In genomic region chr2:215693269-215693998, GRCh38 we compare ENCODE assay signal across 10 cellular contexts.
A peak's percentile ranks its signal among the peaks of the same experiment; 100 is the strongest.
DNase-seq lines count a peak whose midpoint lies in the region; ATAC-seq and TF ChIP-seq lines count a peak whose summit lies in the region.
"Had no signal": no experiment of that assay in that cellular context is flagged by ENCODE, and none has a peak within 500 bp of the region (broad histone marks: within the 10 kb centered on the region; RNA-seq: fewer than 3 reads in every experiment).

No MANE protein-coding gene starts in this region.

- POLR2A ChIA-PET in A673 (lab: Charles Lee; ENCODE audit: low non-redundant PET) = no interaction called here

- intact Hi-C loops in A673 (cut with micrococcal nuclease; ENCODE audit: unreplicated experiment) (no loop called here), dorsolateral prefrontal cortex (cut with DNase I) (no loop called here)

- ATAC-seq in esophagus mucosa (no peak), HG02840 (IDR thresholded peaks at IDR 0.05; ENCODE audit: low FRiP score, unreplicated experiment) (no peak)

- no peaks in the 10 kb centered on the region for H3K36me3 ChIP-seq in A673 (ENCODE audit: insufficient read depth, low read length, poor library complexity, severe bottlenecking)
- H3K36me3 ChIP-seq: BLaER1 had no signal

- H3K27me3 Mint-ChIP-seq in mesothelial cell of epicardium (ENCODE audit: low read depth) = no peaks in the 10 kb centered on the region

- peaks cover 6% of the 10 kb centered on the region for H3K9me3 ChIP-seq in A673 (ENCODE audit: low read depth, low read length, poor library complexity, severe bottlenecking)

- H3K27me3 ChIP-seq in A673 (replicated peaks; ENCODE audit: insufficient read depth, low read depth, low read length, poor library complexity) (no peaks in the 10 kb centered on the region), dorsolateral prefrontal cortex (no peaks in the 10 kb centered on the region)
- H3K27me3 ChIP-seq: BLaER1 had no signal

- peaks cover 15% of the 10 kb centered on the region for H3K4me1 ChIP-seq in A673 (ENCODE audit: insufficient read depth, low read length, poor library complexity, severe bottlenecking)
- H3K4me1 ChIP-seq: BLaER1 had no signal

- peak; percentile 45 for DNase-seq in A673 (ENCODE audit: low spot score)
- peak; percentile 6 for DNase-seq in HT-29 (ENCODE audit: low spot score)
- DNase-seq in dedifferentiated amniotic fluid mesenchymal stem cell (ENCODE audit: extremely low spot score) = peak; percentile 73
- no peak for DNase-seq in mesothelial cell of epicardium (ENCODE audit: low spot score in 2 of 2, unreplicated experiment in 2 of 2)
- no peak for DNase-seq in retina
- DNase-seq in dorsolateral prefrontal cortex = no peak

- CTCF ChIA-PET in A673 (lab: Charles Lee) = no interaction called here

- H3K4me3 Mint-ChIP-seq in mesothelial cell of epicardium = no peak overlapping the region

- no peak overlapping the region for H3K4me3 ChIP-seq in A673 (ENCODE audit: low read depth, low read length, poor library complexity, severe bottlenecking)
- no peak overlapping the region for H3K4me3 ChIP-seq in dorsolateral prefrontal cortex
- H3K4me3 ChIP-seq: BLaER1 had no signal

- no peaks in the 10 kb centered on the region for H3K36me3 Mint-ChIP-seq in mesothelial cell of epicardium

- peaks cover 7% of the 10 kb centered on the region for H3K9me3 Mint-ChIP-seq in mesothelial cell of epicardium

- H3K27ac Mint-ChIP-seq in mesothelial cell of epicardium = peak overlapping the region; percentile 44

- no TSS peak for BruUV-seq in A673 (replicated peaks; lab: Mats Ljungman, UMichigan)

- peaks cover 27% of the 10 kb centered on the region for H3K4me1 Mint-ChIP-seq in mesothelial cell of epicardium

- TF ChIP-seq CTCF in A673 (conservative IDR thresholded peaks at IDR 0.05; ENCODE audit: low read depth, low read length) = no peak
- no peak for TF ChIP-seq CTCF in mesothelial cell of epicardium (IDR thresholded peaks at IDR 0.05; ENCODE audit: unreplicated experiment)
- no peak for TF ChIP-seq CTCF in dorsolateral prefrontal cortex (IDR thresholded peaks at IDR 0.05 in 54 of 56, conservative IDR thresholded peaks at IDR 0.05 in 2 of 56; ENCODE audit: low read depth in 1 of 56, partially characterized antibody in 56 of 56)

- H3K27ac ChIP-seq in A673 (ENCODE audit: low read depth, low read length, poor library complexity, severe bottlenecking) (peak overlapping the region; percentile 51), dorsolateral prefrontal cortex (no peak overlapping the region)
- H3K27ac ChIP-seq: BLaER1, HL-60 had no signal

Comparison
In these comparisons a context has a peak if more than half of its experiments do, and no peak if none do; other contexts are left out.
1. DNase-seq: peak in A673 (single experiment), HT-29 (single experiment) and dedifferentiated amniotic fluid mesenchymal stem cell (single experiment); none in mesothelial cell of epicardium (0 of 2), retina (single experiment) and dorsolateral prefrontal cortex (0 of 10).